1 cellular context compared by ENCODE assay signal in genomic region chr6:37699138-37699766, GRCh38.
TF ChIP-seq lines count a peak whose summit lies in the region.

No MANE protein-coding gene starts in this region.

TF ChIP-seq in IMR-90, 13 proteins besides CTCF, POLR2A, EP300 and RAD21:
- no peak for TF ChIP-seq CEBPB (IDR thresholded peaks at IDR 0.05; ENCODE audit: low read depth, low read length)
- no peak for TF ChIP-seq USF2 (IDR thresholded peaks at IDR 0.05; ENCODE audit: low read depth, low read length)
- TF ChIP-seq MXI1 (IDR thresholded peaks at IDR 0.05; ENCODE audit: borderline replicate concordance, low read depth, low read length) = no peak
- TF ChIP-seq CHD1 (IDR thresholded peaks at IDR 0.05; ENCODE audit: low read depth, low read length) = no peak
- TF ChIP-seq RFX5 (IDR thresholded peaks at IDR 0.05; ENCODE audit: low read depth, low read length) = no peak
